1 cellular context compared by ENCODE assay signal in the genomic region with DNA sequence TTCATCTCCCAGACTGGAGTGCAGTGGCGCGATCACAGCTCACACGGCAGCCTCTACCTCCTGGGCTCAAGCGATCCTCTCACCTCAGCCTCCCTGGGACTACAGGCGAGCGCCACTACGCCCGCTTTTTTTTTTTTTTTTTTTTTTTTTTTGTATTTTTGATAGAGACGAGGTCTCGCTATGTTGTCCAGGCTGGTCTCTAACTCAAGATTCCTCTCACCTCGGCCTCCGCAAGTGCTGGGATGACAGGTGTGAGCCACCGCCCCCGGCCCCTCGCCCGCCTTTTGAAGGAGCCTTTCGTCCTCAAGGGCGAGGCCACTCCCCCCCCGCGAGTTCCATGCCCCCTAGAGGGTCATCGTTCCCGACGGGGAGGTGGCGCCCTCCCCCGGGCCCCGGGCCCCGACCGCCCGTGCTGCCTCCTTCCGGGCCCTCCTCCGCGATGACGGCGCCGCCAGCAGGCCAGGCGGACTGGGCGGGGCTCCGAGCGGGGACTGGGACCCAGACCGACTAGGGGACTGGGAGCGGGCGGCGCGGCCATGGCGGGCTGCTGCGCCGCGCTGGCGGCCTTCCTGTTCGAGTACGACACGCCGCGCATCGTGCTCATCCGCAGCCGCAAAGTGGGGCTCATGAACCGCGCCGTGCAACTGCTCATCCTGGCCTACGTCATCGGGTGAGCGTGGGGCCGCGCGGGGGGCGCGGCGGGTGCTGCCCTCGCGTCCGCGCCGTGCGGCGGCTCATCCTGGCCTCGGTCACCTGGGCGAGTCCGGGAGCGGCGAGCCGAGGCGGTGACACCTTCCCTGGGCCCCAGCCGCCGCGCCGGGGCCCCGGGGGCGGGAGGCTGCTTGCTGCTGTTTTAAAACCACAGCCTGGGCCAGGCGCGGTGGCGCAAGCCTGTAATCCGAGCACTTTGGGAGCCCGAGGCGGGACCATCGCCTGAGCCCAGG.
A peak's percentile ranks its signal among the peaks of the same experiment; 100 is the strongest.
TF ChIP-seq lines count a peak whose summit lies in the region.

P2RX4 (plus strand) TSS at position 501 of the 944 bp plus-strand sequence; CDS start at position 537, 36 bp downstream.

TF ChIP-seq in HepG2, 621 proteins besides CTCF, POLR2A, EP300 and RAD21 (continued from another document and continues in another):
- TF ChIP-seq SNAPC4 (CRISPR knock-in tag; IDR thresholded peaks at IDR 0.05) (no peak), ZNF883 (CRISPR knock-in tag; IDR thresholded peaks at IDR 0.05; ENCODE audit: not compliant biosample characterization) (peak; percentile 44), SETDB1 (CRISPR knock-in tag; IDR thresholded peaks at IDR 0.05; ENCODE audit: borderline replicate concordance) (no peak), FOXK1 (CRISPR knock-in tag; IDR thresholded peaks at IDR 0.05; ENCODE audit: borderline replicate concordance, low read depth) (no peak), ZNF431 (CRISPR knock-in tag; IDR thresholded peaks at IDR 0.05; ENCODE audit: borderline replicate concordance, low read depth) (no peak), ZNF513 (CRISPR knock-in tag; conservative IDR thresholded peaks at IDR 0.05) (no peak), CHD4 (IDR thresholded peaks at IDR 0.05; ENCODE audit: borderline replicate concordance, low read length) (no peak), ESRRA (CRISPR knock-in tag; IDR thresholded peaks at IDR 0.05; ENCODE audit: low read depth) (no peak; the same call in 1 of the 2 replicates), HCFC1 (IDR thresholded peaks at IDR 0.05; ENCODE audit: low read depth, low read length) (no peak), ZFP41 (CRISPR knock-in tag; IDR thresholded peaks at IDR 0.05; ENCODE audit: borderline replicate concordance) (0 out of 2 replicates have a peak, but pooled peaks have one; percentile 46), CBX1 (IDR thresholded peaks at IDR 0.05; ENCODE audit: low read depth) (no peak), SOX6 (IDR thresholded peaks at IDR 0.05) (no peak), SOX6 (CRISPR knock-in tag; IDR thresholded peaks at IDR 0.05) (no peak), SMAD1 (CRISPR knock-in tag; IDR thresholded peaks at IDR 0.05; ENCODE audit: borderline replicate concordance, low read depth) (no peak; the same call in 1 of the 2 replicates), BRD4 (CRISPR knock-in tag; IDR thresholded peaks at IDR 0.05) (peak; percentile 66), IRF2 (CRISPR knock-in tag; IDR thresholded peaks at IDR 0.05) (no peak; the same call in 1 of the 2 replicates), ZNF367 (CRISPR knock-in tag; IDR thresholded peaks at IDR 0.05; ENCODE audit: borderline replicate concordance) (no peak; the same call in 1 of the 2 replicates), ZNF672 (CRISPR knock-in tag; IDR thresholded peaks at IDR 0.05) (0 out of 2 replicates have a peak, but pooled peaks have one; percentile 25), ATF2 (CRISPR knock-in tag; IDR thresholded peaks at IDR 0.05) (no peak; the same call in 1 of the 2 replicates), ZFP36 (IDR thresholded peaks at IDR 0.05; ENCODE audit: borderline replicate concordance, low read depth, low read length, partially characterized antibody) (no peak), ZBTB46 (CRISPR knock-in tag; IDR thresholded peaks at IDR 0.05; ENCODE audit: borderline replicate concordance) (no peak), ATAD3A (CRISPR knock-in tag; IDR thresholded peaks at IDR 0.05) (no peak), ADNP (CRISPR knock-in tag; IDR thresholded peaks at IDR 0.05) (no peak), ZNF496 (CRISPR knock-in tag; IDR thresholded peaks at IDR 0.05; ENCODE audit: insufficient replicate concordance) (no peak), GFI1 (CRISPR knock-in tag; IDR thresholded peaks at IDR 0.05; ENCODE audit: borderline replicate concordance) (no peak), CBX5 (CRISPR knock-in tag; IDR thresholded peaks at IDR 0.05; ENCODE audit: borderline replicate concordance) (no peak), ZNF337 (CRISPR knock-in tag; IDR thresholded peaks at IDR 0.05; ENCODE audit: borderline replicate concordance, low read depth) (peak; percentile 84; the same call in 1 of the 2 replicates)
- TF ChIP-seq, protein P1, sequence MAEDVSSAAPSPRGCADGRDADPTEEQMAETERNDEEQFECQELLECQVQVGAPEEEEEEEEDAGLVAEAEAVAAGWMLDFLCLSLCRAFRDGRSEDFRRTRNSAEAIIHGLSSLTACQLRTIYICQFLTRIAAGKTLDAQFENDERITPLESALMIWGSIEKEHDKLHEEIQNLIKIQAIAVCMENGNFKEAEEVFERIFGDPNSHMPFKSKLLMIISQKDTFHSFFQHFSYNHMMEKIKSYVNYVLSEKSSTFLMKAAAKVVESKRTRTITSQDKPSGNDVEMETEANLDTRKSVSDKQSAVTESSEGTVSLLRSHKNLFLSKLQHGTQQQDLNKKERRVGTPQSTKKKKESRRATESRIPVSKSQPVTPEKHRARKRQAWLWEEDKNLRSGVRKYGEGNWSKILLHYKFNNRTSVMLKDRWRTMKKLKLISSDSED (CRISPR knock-in tag; IDR thresholded peaks at IDR 0.05) = no peak
- TF ChIP-seq, protein P2, sequence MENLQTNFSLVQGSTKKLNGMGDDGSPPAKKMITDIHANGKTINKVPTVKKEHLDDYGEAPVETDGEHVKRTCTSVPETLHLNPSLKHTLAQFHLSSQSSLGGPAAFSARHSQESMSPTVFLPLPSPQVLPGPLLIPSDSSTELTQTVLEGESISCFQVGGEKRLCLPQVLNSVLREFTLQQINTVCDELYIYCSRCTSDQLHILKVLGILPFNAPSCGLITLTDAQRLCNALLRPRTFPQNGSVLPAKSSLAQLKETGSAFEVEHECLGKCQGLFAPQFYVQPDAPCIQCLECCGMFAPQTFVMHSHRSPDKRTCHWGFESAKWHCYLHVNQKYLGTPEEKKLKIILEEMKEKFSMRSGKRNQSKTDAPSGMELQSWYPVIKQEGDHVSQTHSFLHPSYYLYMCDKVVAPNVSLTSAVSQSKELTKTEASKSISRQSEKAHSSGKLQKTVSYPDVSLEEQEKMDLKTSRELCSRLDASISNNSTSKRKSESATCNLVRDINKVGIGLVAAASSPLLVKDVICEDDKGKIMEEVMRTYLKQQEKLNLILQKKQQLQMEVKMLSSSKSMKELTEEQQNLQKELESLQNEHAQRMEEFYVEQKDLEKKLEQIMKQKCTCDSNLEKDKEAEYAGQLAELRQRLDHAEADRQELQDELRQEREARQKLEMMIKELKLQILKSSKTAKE (CRISPR knock-in tag; IDR thresholded peaks at IDR 0.05; ENCODE audit: borderline replicate concordance) = peak; percentile 55; the same call in 1 of the 2 replicates
- TF ChIP-seq, protein P3, sequence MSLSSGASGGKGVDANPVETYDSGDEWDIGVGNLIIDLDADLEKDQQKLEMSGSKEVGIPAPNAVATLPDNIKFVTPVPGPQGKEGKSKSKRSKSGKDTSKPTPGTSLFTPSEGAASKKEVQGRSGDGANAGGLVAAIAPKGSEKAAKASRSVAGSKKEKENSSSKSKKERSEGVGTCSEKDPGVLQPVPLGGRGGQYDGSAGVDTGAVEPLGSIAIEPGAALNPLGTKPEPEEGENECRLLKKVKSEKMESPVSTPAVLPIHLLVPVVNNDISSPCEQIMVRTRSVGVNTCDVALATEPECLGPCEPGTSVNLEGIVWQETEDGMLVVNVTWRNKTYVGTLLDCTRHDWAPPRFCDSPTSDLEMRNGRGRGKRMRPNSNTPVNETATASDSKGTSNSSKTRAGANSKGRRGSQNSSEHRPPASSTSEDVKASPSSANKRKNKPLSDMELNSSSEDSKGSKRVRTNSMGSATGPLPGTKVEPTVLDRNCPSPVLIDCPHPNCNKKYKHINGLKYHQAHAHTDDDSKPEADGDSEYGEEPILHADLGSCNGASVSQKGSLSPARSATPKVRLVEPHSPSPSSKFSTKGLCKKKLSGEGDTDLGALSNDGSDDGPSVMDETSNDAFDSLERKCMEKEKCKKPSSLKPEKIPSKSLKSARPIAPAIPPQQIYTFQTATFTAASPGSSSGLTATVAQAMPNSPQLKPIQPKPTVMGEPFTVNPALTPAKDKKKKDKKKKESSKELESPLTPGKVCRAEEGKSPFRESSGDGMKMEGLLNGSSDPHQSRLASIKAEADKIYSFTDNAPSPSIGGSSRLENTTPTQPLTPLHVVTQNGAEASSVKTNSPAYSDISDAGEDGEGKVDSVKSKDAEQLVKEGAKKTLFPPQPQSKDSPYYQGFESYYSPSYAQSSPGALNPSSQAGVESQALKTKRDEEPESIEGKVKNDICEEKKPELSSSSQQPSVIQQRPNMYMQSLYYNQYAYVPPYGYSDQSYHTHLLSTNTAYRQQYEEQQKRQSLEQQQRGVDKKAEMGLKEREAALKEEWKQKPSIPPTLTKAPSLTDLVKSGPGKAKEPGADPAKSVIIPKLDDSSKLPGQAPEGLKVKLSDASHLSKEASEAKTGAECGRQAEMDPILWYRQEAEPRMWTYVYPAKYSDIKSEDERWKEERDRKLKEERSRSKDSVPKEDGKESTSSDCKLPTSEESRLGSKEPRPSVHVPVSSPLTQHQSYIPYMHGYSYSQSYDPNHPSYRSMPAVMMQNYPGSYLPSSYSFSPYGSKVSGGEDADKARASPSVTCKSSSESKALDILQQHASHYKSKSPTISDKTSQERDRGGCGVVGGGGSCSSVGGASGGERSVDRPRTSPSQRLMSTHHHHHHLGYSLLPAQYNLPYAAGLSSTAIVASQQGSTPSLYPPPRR (CRISPR knock-in tag; IDR thresholded peaks at IDR 0.05; ENCODE audit: borderline replicate concordance) = no peak
